Comparison of ENCODE assay signal across 1 cellular context in genomic region chr6:137794510-137795200, GRCh38.
TF ChIP-seq lines count a peak whose summit lies in the region.

No MANE protein-coding gene starts in this region.

TF ChIP-seq in H1, 55 proteins besides CTCF, POLR2A, EP300 and RAD21 (continued from another document):
- no peak for TF ChIP-seq RBBP5 (IDR thresholded peaks at IDR 0.05; ENCODE audit: borderline replicate concordance, low read depth, low read length)
- TF ChIP-seq CREB1 (IDR thresholded peaks at IDR 0.05) = no peak
- TF ChIP-seq TAF1 (IDR thresholded peaks at IDR 0.05; ENCODE audit: low read depth, low read length) = no peak
- no peak for TF ChIP-seq RNF2 (IDR thresholded peaks at IDR 0.05; ENCODE audit: borderline replicate concordance, low read depth, low read length, missing control alignments, poor library complexity, severe bottlenecking)
- no peak for TF ChIP-seq SIRT6 (IDR thresholded peaks at IDR 0.05; ENCODE audit: low read length)
- TF ChIP-seq SP4 (IDR thresholded peaks at IDR 0.05; ENCODE audit: low read length) = no peak
- no peak for TF ChIP-seq GTF2F1 (IDR thresholded peaks at IDR 0.05; ENCODE audit: borderline replicate concordance, low read depth, low read length)
- TF ChIP-seq NRF1 (IDR thresholded peaks at IDR 0.05; ENCODE audit: low read depth, low read length) = no peak
- no peak for TF ChIP-seq CHD1 (IDR thresholded peaks at IDR 0.05; ENCODE audit: low read depth, low read length)
- no peak for TF ChIP-seq SUZ12 (IDR thresholded peaks at IDR 0.05; ENCODE audit: low read length)
